ENCODE assay signal across 27 cellular contexts in the genomic region with DNA sequence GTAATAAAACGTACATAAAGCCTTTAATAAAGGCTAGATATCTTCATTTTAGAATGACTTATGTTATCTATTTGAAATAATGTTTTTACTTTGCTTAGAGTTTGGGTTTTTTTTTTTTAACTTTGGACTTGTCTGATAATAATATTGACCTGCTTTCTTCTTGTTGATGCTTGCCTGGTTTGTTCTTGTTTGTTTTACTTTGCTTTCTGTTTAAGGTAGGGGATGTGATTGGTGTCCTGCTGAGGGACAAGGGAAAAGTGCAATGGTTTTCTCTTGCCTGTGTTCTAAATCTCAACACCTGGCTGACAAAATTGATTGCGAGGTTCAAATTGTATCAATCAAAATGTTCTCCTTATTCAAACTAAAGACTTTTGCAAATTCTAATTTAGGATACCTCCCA. TPM values are rescaled to one million over a fixed set of nuclear protein-coding genes. Genes with fewer than 3 reads are reported as not detected.
"Had no signal": no experiment of that assay in that cellular context is flagged by ENCODE, and none has a peak within 500 bp of the region (broad histone marks: within the 10 kb centered on the region; RNA-seq: fewer than 3 reads in every experiment).

No MANE protein-coding gene starts in this region.

- H3K4me3 Mint-ChIP-seq: dendritic cell treated with granulocyte-macrophage colony-stimulating factor and Interleukin-4, amounts not matched to agents 40 ng/mL and 50 ng/mL, for 4 days; effector memory CD8-positive, alpha-beta T cell; endodermal cell; mesothelial cell of epicardium had no signal

- DNase-seq: colonic mucosa; cortex of kidney; effector CD8-positive, alpha-beta T cell; effector memory CD8-positive, alpha-beta T cell; endodermal cell; erythroblast; esophagus squamous epithelium; foreskin fibroblast; foreskin melanocyte; gastrocnemius medialis; glutamatergic neuron; head of caudate nucleus; heart right ventricle; hippocampal formation; left cardiac atrium; left ventricle myocardium inferior; lower lobe of right lung; mesenchymal stem cell; mucosa of descending colon had no signal

- H3K36me3 ChIP-seq: colonic mucosa, gastrocnemius medialis, lower lobe of right lung had no signal

- H3K27ac ChIP-seq: colonic mucosa, epithelial cell of prostate, esophagus squamous epithelium, gastrocnemius medialis, heart right ventricle, left ventricle myocardium inferior, lower lobe of right lung had no signal

- H3K9me3 Mint-ChIP-seq: dendritic cell treated with granulocyte-macrophage colony-stimulating factor and Interleukin-4, amounts not matched to agents 40 ng/mL and 50 ng/mL, for 4 days; effector memory CD8-positive, alpha-beta T cell; endodermal cell; mesothelial cell of epicardium had no signal

- H3K4me1 ChIP-seq: colonic mucosa had no signal

- H3K4me3 ChIP-seq: colonic mucosa, esophagus squamous epithelium, gastrocnemius medialis, heart right ventricle, left ventricle myocardium inferior, lower lobe of right lung, mucosa of descending colon had no signal

- ATAC-seq: effector memory CD8-positive, alpha-beta T cell; esophagus mucosa; gastrocnemius medialis; heart right ventricle; left cardiac atrium; lower lobe of right lung; mucosa of descending colon had no signal

- H3K9me3 ChIP-seq: colonic mucosa, esophagus squamous epithelium, gastrocnemius medialis, heart right ventricle, left ventricle myocardium inferior, lower lobe of right lung, mucosa of descending colon had no signal

- H3K27me3 ChIP-seq: colonic mucosa had no signal

- H3K27ac Mint-ChIP-seq: dendritic cell treated with granulocyte-macrophage colony-stimulating factor and Interleukin-4, amounts not matched to agents 40 ng/mL and 50 ng/mL, for 4 days; effector memory CD8-positive, alpha-beta T cell; endodermal cell; mesothelial cell of epicardium had no signal

RNA-seq across cellular contexts. Expression of a gene that starts 10.5 kb away (rescaled TPM):
- total RNA-seq: chondrocyte, dermis microvascular lymphatic vessel endothelial cell, endodermal cell, glomerular endothelial cell, left ventricle myocardium inferior, lung microvascular endothelial cell, mesothelial cell of epicardium had no signal
